Comparison of ENCODE assay signal across 1 cellular context in the genomic region with DNA sequence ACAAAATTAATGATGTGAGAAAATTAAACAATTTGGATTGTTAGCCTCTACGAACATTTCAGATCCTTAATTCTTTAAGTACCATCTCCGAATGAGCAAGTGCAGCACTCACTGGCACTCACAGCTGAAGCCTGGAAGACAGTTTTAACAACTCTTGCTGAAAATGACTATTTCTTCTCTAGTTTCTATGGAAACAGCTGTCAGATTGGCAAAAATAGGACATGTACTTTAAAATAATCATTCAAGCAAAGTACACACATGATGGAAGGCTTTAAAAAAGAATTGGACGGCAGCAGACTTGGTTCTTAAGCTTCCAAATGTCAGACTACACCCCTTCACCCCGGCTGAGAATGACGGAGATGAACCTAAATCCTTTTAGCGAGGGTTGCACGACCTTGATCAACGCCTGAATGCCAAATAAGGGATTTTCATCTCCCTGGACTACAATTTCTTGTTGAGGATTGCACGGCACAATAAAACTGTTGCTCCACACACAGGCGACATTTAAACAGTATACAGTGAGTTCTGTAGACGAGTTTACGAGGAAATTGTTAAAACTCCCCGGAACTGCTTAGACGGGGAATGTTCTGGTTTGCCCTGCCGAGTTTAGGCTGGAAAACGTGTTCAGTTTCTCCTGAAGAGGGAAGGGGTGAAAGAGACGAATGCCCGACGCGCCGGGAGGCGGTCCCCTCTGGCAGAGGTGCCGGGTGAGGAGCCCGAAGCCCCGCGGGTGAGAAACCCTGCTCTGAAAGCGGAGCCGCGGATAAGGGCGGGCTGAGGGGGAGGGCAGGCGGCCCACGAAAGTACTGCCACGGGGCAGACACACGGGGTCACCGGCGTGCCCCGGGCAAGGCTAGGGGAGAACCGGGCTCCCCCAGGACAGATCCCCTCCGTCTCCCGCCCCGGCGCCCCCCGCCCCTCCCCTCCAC.
TF ChIP-seq lines count a peak whose summit lies in the region.

No MANE protein-coding gene starts in this region.

TF ChIP-seq in HepG2, 621 proteins besides CTCF, POLR2A, EP300 and RAD21 (continued from another document and continues in another):
- no peak for TF ChIP-seq ZFP90 (CRISPR knock-in tag; IDR thresholded peaks at IDR 0.05; ENCODE audit: borderline replicate concordance)
- TF ChIP-seq MXD1 (CRISPR knock-in tag; IDR thresholded peaks at IDR 0.05): peak; percentile 31; the same call in 1 of the 2 replicates
- TF ChIP-seq ZBTB3 (CRISPR knock-in tag; IDR thresholded peaks at IDR 0.05; ENCODE audit: borderline replicate concordance, low read depth): no peak
- no peak for TF ChIP-seq KLF16 (CRISPR knock-in tag; IDR thresholded peaks at IDR 0.05)
- TF ChIP-seq POLR2G (IDR thresholded peaks at IDR 0.05; ENCODE audit: low read depth, low read length): peak; percentile 57
- TF ChIP-seq MEIS1 (CRISPR knock-in tag; IDR thresholded peaks at IDR 0.05; ENCODE audit: borderline replicate concordance): 0 out of 2 replicates have a peak, but pooled peaks have one; percentile 9
- no peak for TF ChIP-seq CBX2 (IDR thresholded peaks at IDR 0.05; ENCODE audit: low read depth, low read length)
- no peak for TF ChIP-seq CBX2 (CRISPR knock-in tag; IDR thresholded peaks at IDR 0.05; ENCODE audit: low read depth)
- TF ChIP-seq HDAC2 (CRISPR knock-in tag; IDR thresholded peaks at IDR 0.05): 0 out of 2 replicates have a peak, but pooled peaks have one; percentile 20
- TF ChIP-seq ZNF660 (CRISPR knock-in tag; IDR thresholded peaks at IDR 0.05; ENCODE audit: borderline replicate concordance, low read depth): no peak
- TF ChIP-seq SAP130 (CRISPR knock-in tag; IDR thresholded peaks at IDR 0.05; ENCODE audit: low read depth): peak; percentile 21; the same call in 1 of the 2 replicates
- no peak for TF ChIP-seq ONECUT2 (CRISPR knock-in tag; IDR thresholded peaks at IDR 0.05)
- TF ChIP-seq MYPOP (CRISPR knock-in tag; IDR thresholded peaks at IDR 0.05): no peak
- TF ChIP-seq NR3C1 (CRISPR knock-in tag; IDR thresholded peaks at IDR 0.05): no peak
- no peak for TF ChIP-seq ZNF780A (CRISPR knock-in tag; IDR thresholded peaks at IDR 0.05)
- no peak for TF ChIP-seq ARNT2 (CRISPR knock-in tag; IDR thresholded peaks at IDR 0.05; ENCODE audit: low read depth)
- no peak for TF ChIP-seq ZNF75D (CRISPR knock-in tag; IDR thresholded peaks at IDR 0.05; ENCODE audit: borderline replicate concordance)
- peak; percentile 97 for TF ChIP-seq ZSCAN25 (CRISPR knock-in tag; IDR thresholded peaks at IDR 0.05)
- TF ChIP-seq, protein P1, sequence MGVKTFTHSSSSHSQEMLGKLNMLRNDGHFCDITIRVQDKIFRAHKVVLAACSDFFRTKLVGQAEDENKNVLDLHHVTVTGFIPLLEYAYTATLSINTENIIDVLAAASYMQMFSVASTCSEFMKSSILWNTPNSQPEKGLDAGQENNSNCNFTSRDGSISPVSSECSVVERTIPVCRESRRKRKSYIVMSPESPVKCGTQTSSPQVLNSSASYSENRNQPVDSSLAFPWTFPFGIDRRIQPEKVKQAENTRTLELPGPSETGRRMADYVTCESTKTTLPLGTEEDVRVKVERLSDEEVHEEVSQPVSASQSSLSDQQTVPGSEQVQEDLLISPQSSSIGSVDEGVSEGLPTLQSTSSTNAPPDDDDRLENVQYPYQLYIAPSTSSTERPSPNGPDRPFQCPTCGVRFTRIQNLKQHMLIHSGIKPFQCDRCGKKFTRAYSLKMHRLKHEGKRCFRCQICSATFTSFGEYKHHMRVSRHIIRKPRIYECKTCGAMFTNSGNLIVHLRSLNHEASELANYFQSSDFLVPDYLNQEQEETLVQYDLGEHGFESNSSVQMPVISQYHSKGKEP (CRISPR knock-in tag; IDR thresholded peaks at IDR 0.05): no peak
- TF ChIP-seq ARNTL (CRISPR knock-in tag; IDR thresholded peaks at IDR 0.05): peak; percentile 57
- no peak for TF ChIP-seq NCOR1 (IDR thresholded peaks at IDR 0.05; ENCODE audit: borderline replicate concordance, low read length)
- TF ChIP-seq ZNF644 (CRISPR knock-in tag; IDR thresholded peaks at IDR 0.05; ENCODE audit: low read depth): no peak
- no peak for TF ChIP-seq NONO (IDR thresholded peaks at IDR 0.05)
- TF ChIP-seq NONO (CRISPR knock-in tag; conservative IDR thresholded peaks at IDR 0.05): no peak
- TF ChIP-seq, protein P2, sequence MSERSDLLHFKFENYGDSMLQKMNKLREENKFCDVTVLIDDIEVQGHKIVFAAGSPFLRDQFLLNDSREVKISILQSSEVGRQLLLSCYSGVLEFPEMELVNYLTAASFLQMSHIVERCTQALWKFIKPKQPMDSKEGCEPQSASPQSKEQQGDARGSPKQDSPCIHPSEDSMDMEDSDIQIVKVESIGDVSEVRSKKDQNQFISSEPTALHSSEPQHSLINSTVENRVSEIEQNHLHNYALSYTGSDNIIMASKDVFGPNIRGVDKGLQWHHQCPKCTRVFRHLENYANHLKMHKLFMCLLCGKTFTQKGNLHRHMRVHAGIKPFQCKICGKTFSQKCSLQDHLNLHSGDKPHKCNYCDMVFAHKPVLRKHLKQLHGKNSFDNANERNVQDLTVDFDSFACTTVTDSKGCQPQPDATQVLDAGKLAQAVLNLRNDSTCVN (CRISPR knock-in tag; IDR thresholded peaks at IDR 0.05; ENCODE audit: borderline replicate concordance): no peak
- TF ChIP-seq ZNF816 (CRISPR knock-in tag; IDR thresholded peaks at IDR 0.05; ENCODE audit: borderline replicate concordance): 0 out of 2 replicates have a peak, but pooled peaks have one; percentile 41
- no peak for TF ChIP-seq ZNF850 (CRISPR knock-in tag; conservative IDR thresholded peaks at IDR 0.05)
- TF ChIP-seq ZNF674 (CRISPR knock-in tag; IDR thresholded peaks at IDR 0.05; ENCODE audit: low read depth): no peak
- TF ChIP-seq ZNF749 (CRISPR knock-in tag; IDR thresholded peaks at IDR 0.05; ENCODE audit: borderline replicate concordance): no peak
- TF ChIP-seq SRSF1 (optimal IDR thresholded peaks at IDR 0.05; ENCODE audit: low read depth, low read length): no peak
- TF ChIP-seq HIVEP1 (CRISPR knock-in tag; IDR thresholded peaks at IDR 0.05): no peak
- TF ChIP-seq SRF (IDR thresholded peaks at IDR 0.05; ENCODE audit: low read depth, low read length): peak; percentile 82; the same call in 1 of the 2 replicates
- no peak for TF ChIP-seq KDM4B (CRISPR knock-in tag; IDR thresholded peaks at IDR 0.05)
- TF ChIP-seq ASH2L (IDR thresholded peaks at IDR 0.05; ENCODE audit: insufficient read length, low read depth, low read length): peak; percentile 71
- TF ChIP-seq KLF12 (CRISPR knock-in tag; IDR thresholded peaks at IDR 0.05; ENCODE audit: borderline replicate concordance): 0 out of 2 replicates have a peak, but pooled peaks have one; percentile 14
- TF ChIP-seq MLXIP (CRISPR knock-in tag; IDR thresholded peaks at IDR 0.05; ENCODE audit: borderline replicate concordance): no peak
- no peak for TF ChIP-seq ZNF615 (CRISPR knock-in tag; IDR thresholded peaks at IDR 0.05; ENCODE audit: borderline replicate concordance)
- TF ChIP-seq, protein P3, sequence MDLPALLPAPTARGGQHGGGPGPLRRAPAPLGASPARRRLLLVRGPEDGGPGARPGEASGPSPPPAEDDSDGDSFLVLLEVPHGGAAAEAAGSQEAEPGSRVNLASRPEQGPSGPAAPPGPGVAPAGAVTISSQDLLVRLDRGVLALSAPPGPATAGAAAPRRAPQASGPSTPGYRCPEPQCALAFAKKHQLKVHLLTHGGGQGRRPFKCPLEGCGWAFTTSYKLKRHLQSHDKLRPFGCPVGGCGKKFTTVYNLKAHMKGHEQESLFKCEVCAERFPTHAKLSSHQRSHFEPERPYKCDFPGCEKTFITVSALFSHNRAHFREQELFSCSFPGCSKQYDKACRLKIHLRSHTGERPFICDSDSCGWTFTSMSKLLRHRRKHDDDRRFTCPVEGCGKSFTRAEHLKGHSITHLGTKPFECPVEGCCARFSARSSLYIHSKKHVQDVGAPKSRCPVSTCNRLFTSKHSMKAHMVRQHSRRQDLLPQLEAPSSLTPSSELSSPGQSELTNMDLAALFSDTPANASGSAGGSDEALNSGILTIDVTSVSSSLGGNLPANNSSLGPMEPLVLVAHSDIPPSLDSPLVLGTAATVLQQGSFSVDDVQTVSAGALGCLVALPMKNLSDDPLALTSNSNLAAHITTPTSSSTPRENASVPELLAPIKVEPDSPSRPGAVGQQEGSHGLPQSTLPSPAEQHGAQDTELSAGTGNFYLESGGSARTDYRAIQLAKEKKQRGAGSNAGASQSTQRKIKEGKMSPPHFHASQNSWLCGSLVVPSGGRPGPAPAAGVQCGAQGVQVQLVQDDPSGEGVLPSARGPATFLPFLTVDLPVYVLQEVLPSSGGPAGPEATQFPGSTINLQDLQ (CRISPR knock-in tag; IDR thresholded peaks at IDR 0.05): no peak
- TF ChIP-seq NFIC (IDR thresholded peaks at IDR 0.05; ENCODE audit: low read length): no peak
- peak; percentile 68 for TF ChIP-seq ZNF777 (CRISPR knock-in tag; IDR thresholded peaks at IDR 0.05)
- TF ChIP-seq ZNF687 (CRISPR knock-in tag; IDR thresholded peaks at IDR 0.05): peak; percentile 64
- no peak for TF ChIP-seq PAX8 (CRISPR knock-in tag; IDR thresholded peaks at IDR 0.05; ENCODE audit: borderline replicate concordance)
- no peak for TF ChIP-seq NFKBIZ (CRISPR knock-in tag; IDR thresholded peaks at IDR 0.05)
- TF ChIP-seq EED (CRISPR knock-in tag; IDR thresholded peaks at IDR 0.05): no peak
- TF ChIP-seq, protein P4, sequence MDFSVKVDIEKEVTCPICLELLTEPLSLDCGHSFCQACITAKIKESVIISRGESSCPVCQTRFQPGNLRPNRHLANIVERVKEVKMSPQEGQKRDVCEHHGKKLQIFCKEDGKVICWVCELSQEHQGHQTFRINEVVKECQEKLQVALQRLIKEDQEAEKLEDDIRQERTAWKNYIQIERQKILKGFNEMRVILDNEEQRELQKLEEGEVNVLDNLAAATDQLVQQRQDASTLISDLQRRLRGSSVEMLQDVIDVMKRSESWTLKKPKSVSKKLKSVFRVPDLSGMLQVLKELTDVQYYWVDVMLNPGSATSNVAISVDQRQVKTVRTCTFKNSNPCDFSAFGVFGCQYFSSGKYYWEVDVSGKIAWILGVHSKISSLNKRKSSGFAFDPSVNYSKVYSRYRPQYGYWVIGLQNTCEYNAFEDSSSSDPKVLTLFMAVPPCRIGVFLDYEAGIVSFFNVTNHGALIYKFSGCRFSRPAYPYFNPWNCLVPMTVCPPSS (IDR thresholded peaks at IDR 0.05): no peak
- TF ChIP-seq RFXAP (CRISPR knock-in tag; IDR thresholded peaks at IDR 0.05; ENCODE audit: borderline replicate concordance): no peak
- TF ChIP-seq ZEB1 (IDR thresholded peaks at IDR 0.05; ENCODE audit: insufficient replicate concordance, low read depth): no peak
- no peak for TF ChIP-seq ZNF607 (CRISPR knock-in tag; IDR thresholded peaks at IDR 0.05; ENCODE audit: borderline replicate concordance)
